ENCODE assay signal across 8 cellular contexts in the genomic region with DNA sequence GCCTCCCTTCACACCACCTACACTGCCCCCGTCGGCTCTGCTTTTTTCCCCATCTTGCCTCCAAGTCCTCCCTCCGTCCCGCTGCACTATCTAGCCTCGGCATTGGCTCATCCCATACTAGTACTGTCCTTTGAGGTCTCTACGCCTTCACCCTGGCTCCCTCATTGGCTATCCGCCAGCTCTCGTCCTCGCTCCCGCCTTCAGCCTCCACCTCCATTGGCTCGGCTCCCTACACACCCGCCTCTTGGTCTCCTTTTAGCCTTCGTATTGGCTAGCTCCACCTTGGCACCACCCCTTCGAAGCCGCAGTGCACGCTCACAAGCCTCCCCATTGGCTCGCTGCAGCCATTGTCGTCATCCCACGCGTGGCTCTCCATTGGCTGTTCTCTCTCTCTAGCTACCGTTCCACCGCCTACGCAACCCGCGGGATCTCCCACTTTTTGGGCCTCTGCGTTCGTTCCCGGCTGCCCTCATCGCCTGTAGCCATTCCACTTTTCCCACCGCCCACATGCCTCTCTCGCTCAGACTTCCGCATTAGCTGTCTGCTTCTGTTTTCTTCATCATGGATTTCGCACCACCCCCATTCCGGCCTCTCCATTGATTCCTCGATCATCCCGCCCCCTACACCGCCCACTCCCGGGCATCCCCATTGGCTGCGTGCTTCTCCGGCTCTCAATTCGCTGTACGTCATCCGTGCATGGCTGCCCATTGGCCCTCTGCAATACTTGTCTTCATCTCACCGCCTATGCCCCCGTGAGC.
A peak's percentile ranks its signal among the peaks of the same experiment; 100 is the strongest.
DNase-seq lines count a peak whose midpoint lies in the region; ATAC-seq and TF ChIP-seq lines count a peak whose summit lies in the region.

No MANE protein-coding gene starts in this region.

- peak; percentile 81 for ATAC-seq in GM19025 (IDR thresholded peaks at IDR 0.05; ENCODE audit: low read depth, unreplicated experiment)
- ATAC-seq in HG03280 (IDR thresholded peaks at IDR 0.05; ENCODE audit: unreplicated experiment): peak; percentile 84

- DNase-seq in AG09319 (ENCODE audit: extremely low read depth, low read depth): peak; percentile 93
- peak; percentile 98 for DNase-seq in NCI-H345 (lab: John Stamatoyannopoulos, UW)
- peak; percentile 82 to 89 (median 85) for DNase-seq in activated CD4-positive, CD25-positive, alpha-beta regulatory T cell (lab: John Stamatoyannopoulos, UW)
- peak; percentile 95 for DNase-seq in central memory CD4-positive, alpha-beta T cell
- DNase-seq in inferior parietal cortex (ENCODE audit: extremely low spot score): peak; percentile 94
- peak; percentile 88 for DNase-seq in smooth muscle cell of the brain vasculature (ENCODE audit: low read depth, low spot score)

- TF ChIP-seq CTCF in AG09319 (IDR thresholded peaks at IDR 0.05; ENCODE audit: low read depth, low read length): no peak

Comparison
In these comparisons a context has a peak if more than half of its experiments do, and no peak if none do; other contexts are left out.
1. Peak in every context shown above with its lines: DNase-seq and ATAC-seq.